ENCODE assay signal across 1 cellular context in genomic region chr17:39952665-39953470, GRCh38.
A peak's percentile ranks its signal among the peaks of the same experiment; 100 is the strongest.
TF ChIP-seq lines count a peak whose summit lies in the region.

No MANE protein-coding gene starts in this region.

TF ChIP-seq in PFSK-1, 5 proteins besides CTCF, POLR2A, EP300 and RAD21:
- TF ChIP-seq SIN3A (IDR thresholded peaks at IDR 0.05; ENCODE audit: borderline replicate concordance, insufficient read depth, low read length) = no peak
- peak; percentile 51; the same call in 1 of the 2 replicates for TF ChIP-seq POLR2AphosphoS5 (IDR thresholded peaks at IDR 0.05; ENCODE audit: low read depth, low read length)
- TF ChIP-seq FOXP2 (optimal IDR thresholded peaks at IDR 0.05; ENCODE audit: borderline replicate concordance, extremely low read depth, extremely low read length, insufficient read depth) = peak; percentile 43
- no peak for TF ChIP-seq TAF1 (IDR thresholded peaks at IDR 0.05; ENCODE audit: borderline replicate concordance, insufficient read depth, low read length)
- TF ChIP-seq REST (IDR thresholded peaks at IDR 0.05; ENCODE audit: insufficient read depth in 1 of 2, low read depth in 2 of 2, low read length in 2 of 2) = no peak
